In the genomic region with DNA sequence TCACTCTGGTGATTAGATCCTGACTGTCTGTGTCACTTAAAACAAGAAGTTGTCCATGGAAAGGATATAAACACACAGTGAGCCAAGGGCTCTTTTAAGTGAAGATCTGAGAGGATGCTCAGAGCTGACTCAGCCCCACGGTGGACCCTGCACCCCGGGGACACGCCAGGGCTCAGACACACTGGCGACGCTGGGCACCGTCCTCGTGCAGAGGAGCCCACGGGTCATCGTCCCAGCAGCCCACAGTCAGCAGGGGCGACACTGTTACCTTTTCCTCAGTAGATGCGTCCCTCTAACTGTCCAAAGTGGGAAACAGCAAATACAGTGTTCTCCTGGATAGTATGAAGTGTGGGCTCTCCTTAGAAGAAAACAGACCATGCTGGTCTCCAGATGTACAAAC, we compare ENCODE assay signal across 15 cellular contexts.
"Had no signal": no experiment of that assay in that cellular context is flagged by ENCODE, and none has a peak within 500 bp of the region (broad histone marks: within the 10 kb centered on the region; RNA-seq: fewer than 3 reads in every experiment).

No MANE protein-coding gene starts in this region.

- ATAC-seq: body of pancreas; naive thymus-derived CD8-positive, alpha-beta T cell had no signal

- H3K4me3 ChIP-seq: body of pancreas, heart left ventricle had no signal

- DNase-seq: activated CD4-positive, alpha-beta T cell treated with anti-CD3 and anti-CD28 coated beads, Interleukin-2, amount 50 U/mL, for 4 hours; activated naive CD4-positive, alpha-beta T cell; activated naive CD8-positive, alpha-beta T cell treated with anti-CD3 and anti-CD28 coated beads for 36 hours; activated T-cell treated with anti-CD3 and anti-CD28 coated beads for 4 hours; amygdala; caudate nucleus; erythroblast; mesendoderm; naive thymus-derived CD8-positive, alpha-beta T cell; stimulated activated CD4-positive, alpha-beta T cell treated with anti-CD3 and anti-CD28 coated beads, Interleukin-12 subunit alpha, Interleukin-12 subunit beta, amount 100 ng/mL, for 4 hours; stimulated activated CD4-positive, alpha-beta T cell treated with anti-CD3 and anti-CD28 coated beads, Interleukin-1b, Interleukin-23, amount 100 ng/mL, for 48 hours; stimulated activated naive CD4-positive, alpha-beta T cell treated with Interleukin-2 at 50 U/mL for 16 hours had no signal

- H3K27ac ChIP-seq: body of pancreas, parathyroid adenoma had no signal

- H3K27me3 ChIP-seq: body of pancreas, heart left ventricle had no signal

- H3K4me1 ChIP-seq: body of pancreas, heart left ventricle, parathyroid adenoma had no signal
